ENCODE assay signal across 11 cellular contexts in the genomic region with DNA sequence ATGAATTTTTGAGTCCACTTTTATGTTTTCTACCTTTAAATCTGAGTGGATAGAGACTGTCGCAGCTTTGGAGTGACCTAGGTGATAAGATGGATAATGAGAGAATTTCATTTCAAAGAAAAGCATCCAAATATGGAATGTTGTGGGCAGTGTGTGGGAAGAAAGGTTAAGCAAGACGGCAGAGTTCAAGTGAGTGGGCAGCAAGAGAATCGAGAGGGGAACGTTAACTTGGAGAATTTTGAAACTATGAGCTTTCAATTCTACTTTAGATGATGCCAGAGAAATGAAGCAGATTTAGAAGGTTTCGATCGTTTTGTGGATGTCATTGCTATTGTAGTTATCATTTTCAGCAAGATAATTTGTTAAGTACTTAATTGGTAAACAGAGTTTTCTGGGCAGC.
"Had no signal": no experiment of that assay in that cellular context is flagged by ENCODE, and none has a peak within 500 bp of the region (broad histone marks: within the 10 kb centered on the region; RNA-seq: fewer than 3 reads in every experiment).

No MANE protein-coding gene starts in this region.

- H3K36me3 ChIP-seq: spleen, transverse colon had no signal

- H3K9me3 ChIP-seq: spleen, transverse colon had no signal

- DNase-seq: activated CD4-positive, alpha-beta memory T cell treated with anti-CD3 and anti-CD28 coated beads for 36 hours; activated CD8-positive, alpha-beta memory T cell treated with anti-CD3 and anti-CD28 coated beads, Interleukin-2, amount 50 U/mL, for 4 hours; central memory CD4-positive, alpha-beta T cell; cortex of kidney; effector CD8-positive, alpha-beta T cell; right cardiac atrium; stimulated activated CD4-positive, alpha-beta T cell treated with anti-CD3 and anti-CD28 coated beads, Interleukin-1b, Interleukin-23, amount 100 ng/mL, for 48 hours; stimulated activated naive CD4-positive, alpha-beta T cell; substantia nigra; transverse colon had no signal

- H3K4me1 ChIP-seq: spleen, transverse colon had no signal

- ATAC-seq: right cardiac atrium had no signal

- H3K27me3 ChIP-seq: spleen, transverse colon had no signal

- H3K27ac ChIP-seq: spleen, transverse colon had no signal

- H3K4me3 ChIP-seq: spleen, transverse colon had no signal
